ENCODE assay signal across 8 cellular contexts in genomic region chr16:3400446-3400778, GRCh38. TPM values are rescaled to one million over a fixed set of nuclear protein-coding genes. Genes with fewer than 3 reads are reported as not detected.
DNase-seq lines count a peak whose midpoint lies in the region; ATAC-seq, FAIRE-seq and TF ChIP-seq lines count a peak whose summit lies in the region.

No MANE protein-coding gene starts in this region.

- no peaks in the 10 kb centered on the region for H3K27me3 Mint-ChIP-seq in mesothelial cell of epicardium (ENCODE audit: low read depth)

- peak overlapping the region; percentile 98 for H2AFZ ChIP-seq in ACC112 (ENCODE audit: low read length, unreplicated experiment)
- H2AFZ ChIP-seq in K562 (ENCODE audit: low read depth, low read length) = peak overlapping the region; percentile 86

- peaks cover 13% of the 10 kb centered on the region for H3K4me1 Mint-ChIP-seq in mesothelial cell of epicardium

- intact Hi-C loops in K562 (cut with micrococcal nuclease) = loop anchor here (2.0 to 10.0 kb wide), 2 partner anchors 58 to 96 kb away; partner anchors contain the start of genes TIGD7 and ZNF75A

- peak overlapping the region; percentile 41 for H3K27ac ChIP-seq in ACC112 (ENCODE audit: low read depth, low read length)
- H3K27ac ChIP-seq in HEK293 (ENCODE audit: extremely low read depth, low read depth, low read length) = peak overlapping the region; percentile 57; the same call in 1 of the 2 replicates
- H3K27ac ChIP-seq in K562 (ENCODE audit: extremely low read depth, low read depth, low read length) = peak overlapping the region; percentile 81

- H3K36me3 Mint-ChIP-seq in mesothelial cell of epicardium = peaks cover 62% of the 10 kb centered on the region

- no peak for TF ChIP-seq RAD21 in K562 (CRISPR knock-in tag; conservative IDR thresholded peaks at IDR 0.05 in 1 of 2, IDR thresholded peaks at IDR 0.05 in 1 of 2)

- ATAC-seq in K562 = no peak

- CTCF ChIA-PET in HEK293 (lab: Yijun Ruan, JAX) = interaction anchor here (0.5 kb wide), 1 partner anchor 935 kb away, joined by 3 read pairs; no protein-coding TSS in a partner anchor
- CTCF ChIA-PET in K562 (lab: Yijun Ruan, JAX; ENCODE audit: low intra/inter-chr PET ratio) = no interaction called here

- BruUV-seq in K562 (replicated peaks; lab: Mats Ljungman, UMichigan) = TSS peak; percentile 74

- peak overlapping the region; percentile 75 for H3K4me2 ChIP-seq in K562 (ENCODE audit: insufficient read depth, low read length)

- H3K9me3 ChIP-seq in HEK293 (ENCODE audit: control insufficient read depth, insufficient read depth, low read depth, low read length) (no peaks in the 10 kb centered on the region), K562 (replicated peaks; ENCODE audit: control insufficient read depth, insufficient read depth, low read depth, low read length) (peaks cover 13% of the 10 kb centered on the region; the same call in 1 of the 2 replicates)

- DNase-seq in K562 (ENCODE audit: extremely low read depth in 1 of 4, low spot score in 3 of 4) (no peak), mesothelial cell of epicardium (ENCODE audit: low spot score in 2 of 2, unreplicated experiment in 2 of 2) (no peak), SIG-M5 (lab: John Stamatoyannopoulos, UW) (no peak), SW 1271 (lab: John Stamatoyannopoulos, UW) (no peak), OCI-M1 (lab: John Stamatoyannopoulos, UW) (no peak)
- DNase-seq in stimulated activated CD4-positive, alpha-beta T cell treated with anti-CD3 and anti-CD28 coated beads, Interleukin-4, amount 100 ng/mL, for 4 hours = no peak

- H3K9me3 Mint-ChIP-seq in mesothelial cell of epicardium = peaks cover 34% of the 10 kb centered on the region

- peak overlapping the region; percentile 86 to 92 for H3K9ac ChIP-seq in K562 (ENCODE audit: insufficient read depth in 1 of 2, low read depth in 2 of 2, low read length in 2 of 2)

- no peaks in the 10 kb centered on the region for H3K9me1 ChIP-seq in K562 (ENCODE audit: control insufficient read depth, insufficient read depth, low read length)

- WGBS in K562 (ENCODE audit: insufficient coverage, low coverage, missing lambda C conversion rate) = 3% methylated on average over 18 of the region's 18 CpGs

- peak overlapping the region; percentile 80 for H3K4me3 Mint-ChIP-seq in mesothelial cell of epicardium

- H3K4me3 ChIP-seq in ACC112 (ENCODE audit: low read depth, low read length) = peak overlapping the region; percentile 99
- peak overlapping the region; percentile 95 for H3K4me3 ChIP-seq in HEK293 (ENCODE audit: low read depth, low read length)
- peak overlapping the region; percentile 89 for H3K4me3 ChIP-seq in K562

- in situ Hi-C loops in K562 (cut with MboI) = no loop called here

- no peak for TF ChIP-seq EP300 in K562 (IDR thresholded peaks at IDR 0.05; ENCODE audit: low read length)

- peaks cover 29% of the 10 kb centered on the region for H3K79me2 ChIP-seq in ACC112 (ENCODE audit: control insufficient read depth, insufficient read depth, low read length, unreplicated experiment)
- peaks cover 62% of the 10 kb centered on the region for H3K79me2 ChIP-seq in K562 (ENCODE audit: control insufficient read depth, insufficient read depth, low read length)

- H4K20me1 ChIP-seq in K562 (replicated peaks; ENCODE audit: control insufficient read depth, insufficient read depth, low read length) = no peaks in the 10 kb centered on the region

- peak overlapping the region; percentile 87 for H3K27ac Mint-ChIP-seq in mesothelial cell of epicardium

- POLR2A ChIA-PET in HEK293 (lab: Yijun Ruan, JAX) = interaction anchor here (0.9 to 3.5 kb wide), 16 partner anchors 10 to 853 kb away, joined by 3 to 33 read pairs (median 4); partner anchors contain the start of genes NAA60, ZNF263 and ZNF597
- POLR2A ChIA-PET in K562 (lab: Yijun Ruan, JAX) = interaction anchor here (0.6 to 2.5 kb wide), 8 partner anchors 10 to 149 kb away, joined by 3 to 15 read pairs (median 5); partner anchors contain the start of genes TIGD7, ZNF263 and ZNF75A

- TF ChIP-seq POLR2A in K562 (conservative IDR thresholded peaks at IDR 0.05) = no peak

- TF ChIP-seq CTCF in HEK293 (tag by site-specific recombination; IDR thresholded peaks at IDR 0.05) (no peak), K562 (IDR thresholded peaks at IDR 0.05 in 2 of 3, conservative IDR thresholded peaks at IDR 0.05 in 1 of 3; ENCODE audit: insufficient read depth in 2 of 3, low read depth in 1 of 3, low read length in 3 of 3) (no peak), mesothelial cell of epicardium (IDR thresholded peaks at IDR 0.05; ENCODE audit: unreplicated experiment) (no peak)

- H3K36me3 ChIP-seq in ACC112 (ENCODE audit: insufficient read depth, low read length) = peaks cover 60% of the 10 kb centered on the region
- peaks cover 8 to 57% of the 10 kb centered on the region in 2 experiments; a peak in 2 of 3 replicates for H3K36me3 ChIP-seq in HEK293 (ENCODE audit: control insufficient read depth in 2 of 2, insufficient read depth in 1 of 2, low read length in 2 of 2)
- H3K36me3 ChIP-seq in K562 (ENCODE audit: control insufficient read depth, insufficient read depth, low read length) = peaks cover 57% of the 10 kb centered on the region

- H3K27me3 ChIP-seq in ACC112 (ENCODE audit: insufficient read depth, low read length) (no peaks in the 10 kb centered on the region), K562 (ENCODE audit: control insufficient read depth in 2 of 2, insufficient read depth in 2 of 2, low read length in 2 of 2) (no peaks in the 10 kb centered on the region)

- FAIRE-seq in K562 (lab: Jason Lieb, UNC) = peak; percentile 6

- H3K4me1 ChIP-seq in ACC112 (ENCODE audit: control insufficient read depth, insufficient read depth, low read length, unreplicated experiment) = peaks cover 2% of the 10 kb centered on the region
- no peaks in the 10 kb centered on the region for H3K4me1 ChIP-seq in HEK293 (ENCODE audit: control insufficient read depth, insufficient read depth, low read length)
- peaks cover 2 to 16% of the 10 kb centered on the region in 2 experiments; a peak in 4 of 5 replicates for H3K4me1 ChIP-seq in K562 (replicated peaks in 1 of 2; ENCODE audit: control insufficient read depth in 2 of 2, insufficient read depth in 2 of 2, low read length in 2 of 2)

RNA-seq across cellular contexts. Expression of gene ZSCAN32, which starts 0.4 kb away (rescaled TPM):
- 39.5 and 41.5 TPM in 2 replicates for total RNA-seq in K562 (2011; cell fraction: chromatin; rRNA removed; ENCODE audit: low replicate concordance)
- total RNA-seq in K562 (2011; cell fraction: nucleolus; rRNA removed) = 21.5 and 22.1 TPM in 2 replicates
- total RNA-seq in K562 (2011; cell fraction: nucleoplasm; rRNA removed) = 24.3 and 25.0 TPM in 2 replicates
- 14.6 and 16.3 TPM in 2 replicates for total RNA-seq in K562 (2014; rRNA removed)
- 21.1 and 21.3 TPM in 2 replicates for total RNA-seq in K562 (2014; rRNA removed; fragmentation: Illumina TruSeq; extraction: Trizol)
- 16.6 and 17.9 TPM in 2 replicates for total RNA-seq in K562 (2015; rRNA removed; fragmentation: Illumina TruSeq; extraction: Trizol)
- 16.5 TPM in 2 replicates for total RNA-seq in K562 (2021)
- 28.5 and 29.4 TPM in 2 replicates for polyA plus RNA-seq in K562 (2011; rRNA removed)
- polyA plus RNA-seq in K562 (2011; cell fraction: cytosol; rRNA removed) = 17.9 and 18.3 TPM in 2 replicates
- 32.4 and 37.3 TPM in 2 replicates for polyA plus RNA-seq in K562 (2011; cell fraction: nucleus; rRNA removed)
- 11.6 and 20.5 TPM in 2 replicates for polyA plus RNA-seq in K562 (2012)
- polyA plus RNA-seq in K562 (2014; fragmentation: Illumina TruSeq; extraction: Trizol) = 22.6 and 26.1 TPM in 2 replicates
- polyA plus RNA-seq in K562 (2014; fragmentation: Nextera tagmentation; extraction: Ambion mirVana) = 10 to 100 TPM; 16.0 to 24.6 TPM
- polyA plus RNA-seq in K562 (2014; rRNA removed) = 18.4 and 19.2 TPM in 2 replicates
- 20.5 and 21.2 TPM in 2 replicates for polyA minus RNA-seq in K562 (2011; rRNA and poly(A)+ RNA removed)
- 6.0 and 10.7 TPM in 2 replicates for polyA minus RNA-seq in K562 (2011; cell fraction: cytosol; rRNA and poly(A)+ RNA removed)
- 8.8 and 13.7 TPM in 2 replicates for polyA minus RNA-seq in K562 (2011; cell fraction: nucleus; rRNA and poly(A)+ RNA removed)
- 18.4 to 19.7 TPM (median 18.9 TPM) in 3 replicates for total RNA-seq in mesothelial cell of epicardium

RNA-seq across cellular contexts. Expression of gene ZNF174, which starts 0.6 kb away (rescaled TPM):
- total RNA-seq in K562 (2011; cell fraction: chromatin; rRNA removed; ENCODE audit: low replicate concordance) = 20.1 and 25.2 TPM in 2 replicates
- total RNA-seq in K562 (2011; cell fraction: nucleolus; rRNA removed) = 18.3 and 21.2 TPM in 2 replicates
- 14.8 and 19.4 TPM in 2 replicates for total RNA-seq in K562 (2011; cell fraction: nucleoplasm; rRNA removed)
- 13.7 and 16.3 TPM in 2 replicates for total RNA-seq in K562 (2014; rRNA removed)
- total RNA-seq in K562 (2014; rRNA removed; fragmentation: Illumina TruSeq; extraction: Trizol) = 10.0 TPM in 2 replicates
- total RNA-seq in K562 (2015; rRNA removed; fragmentation: Illumina TruSeq; extraction: Trizol) = 11.5 and 12.5 TPM in 2 replicates
- 11.2 and 12.4 TPM in 2 replicates for total RNA-seq in K562 (2021)
- polyA plus RNA-seq in K562 (2011; rRNA removed) = 13.3 and 14.5 TPM in 2 replicates
- 9.0 and 10.8 TPM in 2 replicates for polyA plus RNA-seq in K562 (2011; cell fraction: cytosol; rRNA removed)
- 23.0 and 23.8 TPM in 2 replicates for polyA plus RNA-seq in K562 (2011; cell fraction: nucleus; rRNA removed)
- polyA plus RNA-seq in K562 (2012) = 9.4 and 13.7 TPM in 2 replicates
- polyA plus RNA-seq in K562 (2014; fragmentation: Illumina TruSeq; extraction: Trizol) = 14.9 and 19.1 TPM in 2 replicates
- polyA plus RNA-seq in K562 (2014; fragmentation: Nextera tagmentation; extraction: Ambion mirVana) = 1 to 10 TPM; 5.1 to 8.3 TPM
- 12.4 and 13.1 TPM in 2 replicates for polyA plus RNA-seq in K562 (2014; rRNA removed)
- polyA minus RNA-seq in K562 (2011; rRNA and poly(A)+ RNA removed) = 5.3 and 7.0 TPM in 2 replicates
- polyA minus RNA-seq in K562 (2011; cell fraction: cytosol; rRNA and poly(A)+ RNA removed) = 5.5 and 6.1 TPM in 2 replicates
- polyA minus RNA-seq in K562 (2011; cell fraction: nucleus; rRNA and poly(A)+ RNA removed) = 10.0 and 14.0 TPM in 2 replicates
- total RNA-seq in mesothelial cell of epicardium = 18.1 to 19.3 TPM (median 19.3 TPM) in 3 replicates

RNA-seq across cellular contexts. Expression of gene ZNF597, which starts 42.9 kb away (rescaled TPM):
- total RNA-seq in K562 (2011; cell fraction: chromatin; rRNA removed; ENCODE audit: low replicate concordance) = 0.67 and 1.7 TPM in 2 replicates
- total RNA-seq in K562 (2011; cell fraction: nucleolus; rRNA removed) = 0.53 and 0.67 TPM in 2 replicates
- total RNA-seq in K562 (2011; cell fraction: nucleoplasm; rRNA removed) = 0.95 and 1.5 TPM in 2 replicates
- total RNA-seq in K562 (2014; rRNA removed) = 0.20 and 0.68 TPM in 2 replicates
- total RNA-seq in K562 (2014; rRNA removed; fragmentation: Illumina TruSeq; extraction: Trizol) = 0.58 and 0.70 TPM in 2 replicates
- 0.57 and 0.62 TPM in 2 replicates for total RNA-seq in K562 (2015; rRNA removed; fragmentation: Illumina TruSeq; extraction: Trizol)
- total RNA-seq in K562 (2021) = 0.36 and 0.42 TPM in 2 replicates
- 0.17 and 0.57 TPM in 2 replicates for polyA plus RNA-seq in K562 (2011; rRNA removed)
- 0.03 and 0.22 TPM in 2 replicates for polyA plus RNA-seq in K562 (2011; cell fraction: cytosol; rRNA removed)
- polyA plus RNA-seq in K562 (2011; cell fraction: nucleus; rRNA removed) = 0.27 and 0.73 TPM in 2 replicates
- 0.29 and 0.30 TPM in 2 replicates for polyA plus RNA-seq in K562 (2012)
- polyA plus RNA-seq in K562 (2014; fragmentation: Illumina TruSeq; extraction: Trizol) = 0.29 and 0.43 TPM in 2 replicates
- polyA plus RNA-seq in K562 (2014; fragmentation: Nextera tagmentation; extraction: Ambion mirVana) = under 1 TPM; 0.14 to 0.31 TPM
- polyA plus RNA-seq in K562 (2014; rRNA removed) = 0.32 and 0.34 TPM in 2 replicates
- polyA minus RNA-seq in K562 (2011; rRNA and poly(A)+ RNA removed) = 0.32 and 1.0 TPM in 2 replicates
- polyA minus RNA-seq in K562 (2011; cell fraction: cytosol; rRNA and poly(A)+ RNA removed) = 0.18 and 0.19 TPM in 2 replicates
- 0.13 and 0.89 TPM in 2 replicates for polyA minus RNA-seq in K562 (2011; cell fraction: nucleus; rRNA and poly(A)+ RNA removed)
- 3.5 to 3.9 TPM (median 3.6 TPM) in 3 replicates for total RNA-seq in mesothelial cell of epicardium

RNA-seq across cellular contexts. Expression of gene NAA60, which starts 43.1 kb away (rescaled TPM):
- 23.6 and 31.0 TPM in 2 replicates for total RNA-seq in K562 (2011; cell fraction: chromatin; rRNA removed; ENCODE audit: low replicate concordance)
- total RNA-seq in K562 (2011; cell fraction: nucleolus; rRNA removed) = 14.6 and 17.7 TPM in 2 replicates
- total RNA-seq in K562 (2011; cell fraction: nucleoplasm; rRNA removed) = 16.4 and 21.2 TPM in 2 replicates
- total RNA-seq in K562 (2014; rRNA removed) = 9.5 and 13.7 TPM in 2 replicates
- total RNA-seq in K562 (2014; rRNA removed; fragmentation: Illumina TruSeq; extraction: Trizol) = 9.7 and 13.8 TPM in 2 replicates
- 10.3 and 11.9 TPM in 2 replicates for total RNA-seq in K562 (2015; rRNA removed; fragmentation: Illumina TruSeq; extraction: Trizol)
- total RNA-seq in K562 (2021) = 34.4 and 35.4 TPM in 2 replicates
- 16.0 and 17.2 TPM in 2 replicates for polyA plus RNA-seq in K562 (2011; rRNA removed)
- 13.5 and 27.6 TPM in 2 replicates for polyA plus RNA-seq in K562 (2011; cell fraction: cytosol; rRNA removed)
- polyA plus RNA-seq in K562 (2011; cell fraction: nucleus; rRNA removed) = 13.9 and 22.0 TPM in 2 replicates
- 28.6 and 41.3 TPM in 2 replicates for polyA plus RNA-seq in K562 (2012)
- 41.8 and 49.4 TPM in 2 replicates for polyA plus RNA-seq in K562 (2014; fragmentation: Illumina TruSeq; extraction: Trizol)
- 1 to 10 TPM; 2.1 to 2.3 TPM for polyA plus RNA-seq in K562 (2014; fragmentation: Nextera tagmentation; extraction: Ambion mirVana)
- polyA plus RNA-seq in K562 (2014; rRNA removed) = 21.6 and 25.1 TPM in 2 replicates
- polyA minus RNA-seq in K562 (2011; rRNA and poly(A)+ RNA removed) = 13.7 and 14.0 TPM in 2 replicates
- polyA minus RNA-seq in K562 (2011; cell fraction: cytosol; rRNA and poly(A)+ RNA removed) = 15.2 and 15.6 TPM in 2 replicates
- polyA minus RNA-seq in K562 (2011; cell fraction: nucleus; rRNA and poly(A)+ RNA removed) = 5.9 and 8.3 TPM in 2 replicates
- 49.7 to 52.2 TPM (median 50.6 TPM) in 3 replicates for total RNA-seq in mesothelial cell of epicardium

RNA-seq across cellular contexts. Expression of gene OR2C1, which starts 44.7 kb away (rescaled TPM):
- total RNA-seq in K562 (2011; cell fraction: chromatin; rRNA removed; ENCODE audit: low replicate concordance) = not detected in 2 replicates
- total RNA-seq in K562 (2011; cell fraction: nucleolus; rRNA removed) = not detected in 2 replicates
- total RNA-seq in K562 (2011; cell fraction: nucleoplasm; rRNA removed) = not detected in 2 replicates
- total RNA-seq in K562 (2014; rRNA removed) (not detected in 2 replicates), K562 (2014; rRNA removed; fragmentation: Illumina TruSeq; extraction: Trizol) (not detected in 2 replicates), K562 (2015; rRNA removed; fragmentation: Illumina TruSeq; extraction: Trizol) (not detected in 2 replicates), K562 (2021) (not detected in 2 replicates), mesothelial cell of epicardium (0.35 to 0.63 TPM (median 0.47 TPM) in 3 replicates)
- polyA plus RNA-seq in K562 (2011; rRNA removed) (not detected in 2 replicates), K562 (2014; fragmentation: Illumina TruSeq; extraction: Trizol) (not detected in 2 replicates), K562 (2014; fragmentation: Nextera tagmentation; extraction: Ambion mirVana) (not detected), K562 (2014; rRNA removed) (not detected in 2 replicates)
- polyA plus RNA-seq in K562 (2011; cell fraction: cytosol; rRNA removed) = not detected in 2 replicates
- polyA plus RNA-seq in K562 (2011; cell fraction: nucleus; rRNA removed) = not detected in 2 replicates
- not detected in 2 replicates for polyA plus RNA-seq in K562 (2012)
- polyA minus RNA-seq in K562 (2011; rRNA and poly(A)+ RNA removed) = 0.30 TPM in 1 of 2 replicates, not detected in the other
- not detected in 2 replicates for polyA minus RNA-seq in K562 (2011; cell fraction: cytosol; rRNA and poly(A)+ RNA removed)
- not detected in 2 replicates for polyA minus RNA-seq in K562 (2011; cell fraction: nucleus; rRNA and poly(A)+ RNA removed)
